ENCODE assay signal across 1 cellular context in the genomic region with DNA sequence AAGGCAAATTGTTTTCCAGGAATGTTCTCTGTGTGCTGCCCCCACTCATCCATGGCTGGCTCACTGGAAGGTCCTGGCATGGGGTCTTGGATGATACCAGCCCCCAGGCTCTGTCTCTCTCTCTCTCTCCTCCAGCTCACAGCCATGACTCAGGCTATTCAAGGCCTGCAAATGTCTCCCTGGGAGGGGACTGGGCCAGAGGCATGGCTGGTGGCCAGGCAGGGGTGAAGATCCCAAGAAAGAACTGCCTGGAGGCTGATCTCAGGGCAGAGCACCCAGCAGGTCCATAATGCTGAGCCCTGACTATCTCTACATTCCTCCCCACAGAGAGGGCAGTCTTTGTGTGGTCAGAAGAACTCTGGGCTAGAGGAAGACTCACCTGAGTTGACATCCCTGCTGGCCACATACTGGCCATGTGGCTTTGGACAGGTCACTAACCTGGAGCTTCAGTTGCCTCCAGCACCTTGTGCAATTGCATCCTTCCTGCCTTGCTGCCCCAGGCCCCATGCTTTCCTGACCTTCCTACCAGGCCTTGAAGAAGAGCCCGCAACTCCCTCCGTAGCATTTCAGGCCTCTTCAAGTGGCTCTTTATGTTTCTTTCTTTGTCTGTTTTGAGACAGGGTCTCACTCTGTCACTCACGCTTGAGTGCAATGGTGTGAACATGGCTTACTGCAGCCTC.
TF ChIP-seq lines count a peak whose summit lies in the region.

No MANE protein-coding gene starts in this region.

TF ChIP-seq in HepG2, 621 proteins besides CTCF, POLR2A, EP300 and RAD21 (continued from another document):
- TF ChIP-seq, protein P1, sequence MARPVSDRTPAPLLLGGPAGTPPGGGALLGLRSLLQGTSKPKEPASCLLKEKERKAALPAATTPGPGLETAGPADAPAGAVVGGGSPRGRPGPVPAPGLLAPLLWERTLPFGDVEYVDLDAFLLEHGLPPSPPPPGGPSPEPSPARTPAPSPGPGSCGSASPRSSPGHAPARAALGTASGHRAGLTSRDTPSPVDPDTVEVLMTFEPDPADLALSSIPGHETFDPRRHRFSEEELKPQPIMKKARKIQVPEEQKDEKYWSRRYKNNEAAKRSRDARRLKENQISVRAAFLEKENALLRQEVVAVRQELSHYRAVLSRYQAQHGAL (CRISPR knock-in tag; IDR thresholded peaks at IDR 0.05; ENCODE audit: not compliant biosample characterization): no peak
- TF ChIP-seq, protein P2, sequence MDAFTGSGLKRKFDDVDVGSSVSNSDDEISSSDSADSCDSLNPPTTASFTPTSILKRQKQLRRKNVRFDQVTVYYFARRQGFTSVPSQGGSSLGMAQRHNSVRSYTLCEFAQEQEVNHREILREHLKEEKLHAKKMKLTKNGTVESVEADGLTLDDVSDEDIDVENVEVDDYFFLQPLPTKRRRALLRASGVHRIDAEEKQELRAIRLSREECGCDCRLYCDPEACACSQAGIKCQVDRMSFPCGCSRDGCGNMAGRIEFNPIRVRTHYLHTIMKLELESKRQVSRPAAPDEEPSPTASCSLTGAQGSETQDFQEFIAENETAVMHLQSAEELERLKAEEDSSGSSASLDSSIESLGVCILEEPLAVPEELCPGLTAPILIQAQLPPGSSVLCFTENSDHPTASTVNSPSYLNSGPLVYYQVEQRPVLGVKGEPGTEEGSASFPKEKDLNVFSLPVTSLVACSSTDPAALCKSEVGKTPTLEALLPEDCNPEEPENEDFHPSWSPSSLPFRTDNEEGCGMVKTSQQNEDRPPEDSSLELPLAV (CRISPR knock-in tag; conservative IDR thresholded peaks at IDR 0.05; ENCODE audit: low read depth): no peak
- TF ChIP-seq, protein P3, sequence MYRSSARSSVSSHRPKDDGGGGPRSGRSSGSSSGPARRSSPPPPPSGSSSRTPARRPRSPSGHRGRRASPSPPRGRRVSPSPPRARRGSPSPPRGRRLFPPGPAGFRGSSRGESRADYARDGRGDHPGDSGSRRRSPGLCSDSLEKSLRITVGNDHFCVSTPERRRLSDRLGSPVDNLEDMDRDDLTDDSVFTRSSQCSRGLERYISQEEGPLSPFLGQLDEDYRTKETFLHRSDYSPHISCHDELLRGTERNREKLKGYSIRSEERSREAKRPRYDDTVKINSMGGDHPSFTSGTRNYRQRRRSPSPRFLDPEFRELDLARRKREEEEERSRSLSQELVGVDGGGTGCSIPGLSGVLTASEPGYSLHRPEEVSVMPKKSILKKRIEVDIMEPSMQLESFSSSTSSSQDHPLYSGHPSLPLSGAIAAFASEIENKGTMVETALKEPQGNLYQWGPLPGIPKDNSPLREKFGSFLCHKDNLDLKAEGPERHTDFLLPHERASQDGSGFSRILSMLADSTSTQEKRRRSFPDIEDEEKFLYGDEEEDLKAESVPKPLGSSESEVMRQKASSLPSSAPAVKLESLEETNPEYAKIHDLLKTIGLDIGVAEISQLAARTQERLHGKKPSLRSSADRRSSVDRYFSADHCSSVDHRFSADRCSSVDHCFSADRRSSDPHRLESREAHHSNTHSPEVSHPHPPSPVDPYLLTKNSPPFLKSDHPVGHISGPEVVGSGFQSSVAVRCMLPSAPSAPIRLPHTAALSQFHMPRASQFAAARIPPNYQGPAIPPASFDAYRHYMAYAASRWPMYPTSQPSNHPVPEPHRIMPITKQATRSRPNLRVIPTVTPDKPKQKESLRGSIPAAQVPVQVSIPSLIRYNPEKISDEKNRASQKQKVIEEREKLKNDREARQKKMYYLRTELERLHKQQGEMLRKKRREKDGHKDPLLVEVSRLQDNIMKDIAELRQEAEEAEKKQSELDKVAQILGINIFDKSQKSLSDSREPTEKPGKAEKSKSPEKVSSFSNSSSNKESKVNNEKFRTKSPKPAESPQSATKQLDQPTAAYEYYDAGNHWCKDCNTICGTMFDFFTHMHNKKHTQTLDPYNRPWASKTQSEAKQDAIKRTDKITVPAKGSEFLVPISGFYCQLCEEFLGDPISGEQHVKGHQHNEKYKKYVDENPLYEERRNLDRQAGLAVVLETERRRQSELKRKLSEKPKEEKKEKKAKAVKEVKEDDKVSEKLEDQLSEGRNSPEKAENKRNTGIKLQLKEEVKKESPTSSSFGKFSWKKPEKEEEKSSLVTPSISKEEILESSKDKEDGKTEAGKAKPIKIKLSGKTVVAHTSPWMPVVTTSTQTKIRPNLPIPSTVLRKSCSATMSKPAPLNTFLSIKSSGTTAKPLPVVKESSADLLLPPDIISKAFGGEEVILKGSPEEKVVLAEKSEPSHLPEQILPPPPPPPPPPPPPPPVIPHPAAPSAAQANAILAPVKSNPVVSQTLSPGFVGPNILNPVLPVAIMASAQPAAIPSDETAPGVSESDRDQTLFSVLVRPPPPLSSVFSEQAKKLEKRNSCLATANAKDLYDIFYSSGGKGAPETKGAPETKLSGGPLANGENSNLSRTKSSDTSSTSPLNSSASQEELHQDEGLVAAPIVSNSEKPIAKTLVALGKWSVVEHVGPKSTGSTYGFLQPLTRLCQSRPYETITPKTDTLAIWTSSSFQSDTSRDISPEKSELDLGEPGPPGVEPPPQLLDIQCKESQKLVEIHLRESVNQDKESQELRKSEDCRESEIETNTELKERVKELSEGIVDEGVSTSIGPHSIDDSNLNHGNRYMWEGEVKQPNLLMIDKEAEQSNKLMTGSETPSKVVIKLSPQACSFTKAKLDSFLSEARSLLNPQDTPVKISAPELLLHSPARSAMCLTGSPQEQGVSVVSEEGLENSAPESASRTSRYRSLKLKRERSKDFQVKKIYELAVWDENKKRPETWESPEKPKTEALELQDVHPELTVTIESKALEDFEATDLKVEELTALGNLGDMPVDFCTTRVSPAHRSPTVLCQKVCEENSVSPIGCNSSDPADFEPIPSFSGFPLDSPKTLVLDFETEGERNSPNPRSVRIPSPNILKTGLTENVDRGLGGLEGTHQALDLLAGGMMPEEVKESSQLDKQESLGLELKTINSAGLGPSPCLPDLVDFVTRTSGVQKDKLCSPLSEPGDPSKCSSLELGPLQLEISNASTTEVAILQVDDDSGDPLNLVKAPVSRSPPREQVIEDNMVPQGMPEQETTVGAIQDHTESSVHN (CRISPR knock-in tag; IDR thresholded peaks at IDR 0.05): 0 out of 2 replicates have a peak, but pooled peaks have one; percentile 44
- 0 out of 2 replicates have a peak, but pooled peaks have one; percentile 26 for TF ChIP-seq HIVEP1 (CRISPR knock-in tag; IDR thresholded peaks at IDR 0.05)
- TF ChIP-seq, protein P4, sequence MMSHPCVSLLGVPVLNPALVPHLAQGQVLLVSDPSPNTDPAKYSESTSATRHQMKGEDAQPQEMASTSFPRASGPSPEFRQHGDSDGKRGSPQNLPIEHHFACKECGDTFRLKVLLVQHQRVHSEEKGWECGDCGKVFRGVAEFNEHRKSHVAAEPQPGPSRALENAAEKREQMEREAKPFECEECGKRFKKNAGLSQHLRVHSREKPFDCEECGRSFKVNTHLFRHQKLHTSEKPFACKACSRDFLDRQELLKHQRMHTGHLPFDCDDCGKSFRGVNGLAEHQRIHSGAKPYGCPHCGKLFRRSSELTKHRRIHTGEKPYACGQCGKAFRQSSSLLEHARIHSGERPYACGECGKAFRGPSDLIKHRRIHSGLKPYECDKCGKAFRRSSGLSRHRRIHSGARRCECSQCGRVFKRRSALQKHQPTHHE (CRISPR knock-in tag; IDR thresholded peaks at IDR 0.05; ENCODE audit: borderline replicate concordance): no peak
- 0 out of 2 replicates have a peak, but pooled peaks have one; percentile 52 for TF ChIP-seq ZSCAN25 (CRISPR knock-in tag; IDR thresholded peaks at IDR 0.05)
- no peak for TF ChIP-seq NBN (conservative IDR thresholded peaks at IDR 0.05)
- no peak for TF ChIP-seq TEAD2 (CRISPR knock-in tag; IDR thresholded peaks at IDR 0.05)
- no peak for TF ChIP-seq ZNF251 (CRISPR knock-in tag; IDR thresholded peaks at IDR 0.05)
- TF ChIP-seq ZNF841 (CRISPR knock-in tag; IDR thresholded peaks at IDR 0.05; ENCODE audit: borderline replicate concordance): no peak
- TF ChIP-seq, protein P5, sequence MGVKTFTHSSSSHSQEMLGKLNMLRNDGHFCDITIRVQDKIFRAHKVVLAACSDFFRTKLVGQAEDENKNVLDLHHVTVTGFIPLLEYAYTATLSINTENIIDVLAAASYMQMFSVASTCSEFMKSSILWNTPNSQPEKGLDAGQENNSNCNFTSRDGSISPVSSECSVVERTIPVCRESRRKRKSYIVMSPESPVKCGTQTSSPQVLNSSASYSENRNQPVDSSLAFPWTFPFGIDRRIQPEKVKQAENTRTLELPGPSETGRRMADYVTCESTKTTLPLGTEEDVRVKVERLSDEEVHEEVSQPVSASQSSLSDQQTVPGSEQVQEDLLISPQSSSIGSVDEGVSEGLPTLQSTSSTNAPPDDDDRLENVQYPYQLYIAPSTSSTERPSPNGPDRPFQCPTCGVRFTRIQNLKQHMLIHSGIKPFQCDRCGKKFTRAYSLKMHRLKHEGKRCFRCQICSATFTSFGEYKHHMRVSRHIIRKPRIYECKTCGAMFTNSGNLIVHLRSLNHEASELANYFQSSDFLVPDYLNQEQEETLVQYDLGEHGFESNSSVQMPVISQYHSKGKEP (CRISPR knock-in tag; IDR thresholded peaks at IDR 0.05): no peak
- TF ChIP-seq SMAD9 (CRISPR knock-in tag; IDR thresholded peaks at IDR 0.05): no peak
- no peak for TF ChIP-seq ZKSCAN5 (CRISPR knock-in tag; IDR thresholded peaks at IDR 0.05)
- no peak for TF ChIP-seq FOXC1 (CRISPR knock-in tag; IDR thresholded peaks at IDR 0.05; ENCODE audit: borderline replicate concordance)
- TF ChIP-seq, protein P6, sequence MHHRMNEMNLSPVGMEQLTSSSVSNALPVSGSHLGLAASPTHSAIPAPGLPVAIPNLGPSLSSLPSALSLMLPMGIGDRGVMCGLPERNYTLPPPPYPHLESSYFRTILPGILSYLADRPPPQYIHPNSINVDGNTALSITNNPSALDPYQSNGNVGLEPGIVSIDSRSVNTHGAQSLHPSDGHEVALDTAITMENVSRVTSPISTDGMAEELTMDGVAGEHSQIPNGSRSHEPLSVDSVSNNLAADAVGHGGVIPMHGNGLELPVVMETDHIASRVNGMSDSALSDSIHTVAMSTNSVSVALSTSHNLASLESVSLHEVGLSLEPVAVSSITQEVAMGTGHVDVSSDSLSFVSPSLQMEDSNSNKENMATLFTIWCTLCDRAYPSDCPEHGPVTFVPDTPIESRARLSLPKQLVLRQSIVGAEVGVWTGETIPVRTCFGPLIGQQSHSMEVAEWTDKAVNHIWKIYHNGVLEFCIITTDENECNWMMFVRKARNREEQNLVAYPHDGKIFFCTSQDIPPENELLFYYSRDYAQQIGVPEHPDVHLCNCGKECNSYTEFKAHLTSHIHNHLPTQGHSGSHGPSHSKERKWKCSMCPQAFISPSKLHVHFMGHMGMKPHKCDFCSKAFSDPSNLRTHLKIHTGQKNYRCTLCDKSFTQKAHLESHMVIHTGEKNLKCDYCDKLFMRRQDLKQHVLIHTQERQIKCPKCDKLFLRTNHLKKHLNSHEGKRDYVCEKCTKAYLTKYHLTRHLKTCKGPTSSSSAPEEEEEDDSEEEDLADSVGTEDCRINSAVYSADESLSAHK (CRISPR knock-in tag; IDR thresholded peaks at IDR 0.05; ENCODE audit: borderline replicate concordance): no peak
- TF ChIP-seq ZNF788 (CRISPR knock-in tag; IDR thresholded peaks at IDR 0.05; ENCODE audit: borderline replicate concordance): 0 out of 2 replicates have a peak, but pooled peaks have one; percentile 4
- TF ChIP-seq, protein P7, sequence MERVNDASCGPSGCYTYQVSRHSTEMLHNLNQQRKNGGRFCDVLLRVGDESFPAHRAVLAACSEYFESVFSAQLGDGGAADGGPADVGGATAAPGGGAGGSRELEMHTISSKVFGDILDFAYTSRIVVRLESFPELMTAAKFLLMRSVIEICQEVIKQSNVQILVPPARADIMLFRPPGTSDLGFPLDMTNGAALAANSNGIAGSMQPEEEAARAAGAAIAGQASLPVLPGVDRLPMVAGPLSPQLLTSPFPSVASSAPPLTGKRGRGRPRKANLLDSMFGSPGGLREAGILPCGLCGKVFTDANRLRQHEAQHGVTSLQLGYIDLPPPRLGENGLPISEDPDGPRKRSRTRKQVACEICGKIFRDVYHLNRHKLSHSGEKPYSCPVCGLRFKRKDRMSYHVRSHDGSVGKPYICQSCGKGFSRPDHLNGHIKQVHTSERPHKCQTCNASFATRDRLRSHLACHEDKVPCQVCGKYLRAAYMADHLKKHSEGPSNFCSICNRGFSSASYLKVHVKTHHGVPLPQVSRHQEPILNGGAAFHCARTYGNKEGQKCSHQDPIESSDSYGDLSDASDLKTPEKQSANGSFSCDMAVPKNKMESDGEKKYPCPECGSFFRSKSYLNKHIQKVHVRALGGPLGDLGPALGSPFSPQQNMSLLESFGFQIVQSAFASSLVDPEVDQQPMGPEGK (CRISPR knock-in tag; IDR thresholded peaks at IDR 0.05): no peak
- TF ChIP-seq NR1H2 (CRISPR knock-in tag; IDR thresholded peaks at IDR 0.05; ENCODE audit: borderline replicate concordance, low read depth): no peak
- 0 out of 2 replicates have a peak, but pooled peaks have one; percentile 55 for TF ChIP-seq NFKB2 (CRISPR knock-in tag; IDR thresholded peaks at IDR 0.05; ENCODE audit: borderline replicate concordance)
- TF ChIP-seq ATF7 (IDR thresholded peaks at IDR 0.05): no peak
- TF ChIP-seq ATF7 (CRISPR knock-in tag; IDR thresholded peaks at IDR 0.05): no peak
- TF ChIP-seq, protein P8, sequence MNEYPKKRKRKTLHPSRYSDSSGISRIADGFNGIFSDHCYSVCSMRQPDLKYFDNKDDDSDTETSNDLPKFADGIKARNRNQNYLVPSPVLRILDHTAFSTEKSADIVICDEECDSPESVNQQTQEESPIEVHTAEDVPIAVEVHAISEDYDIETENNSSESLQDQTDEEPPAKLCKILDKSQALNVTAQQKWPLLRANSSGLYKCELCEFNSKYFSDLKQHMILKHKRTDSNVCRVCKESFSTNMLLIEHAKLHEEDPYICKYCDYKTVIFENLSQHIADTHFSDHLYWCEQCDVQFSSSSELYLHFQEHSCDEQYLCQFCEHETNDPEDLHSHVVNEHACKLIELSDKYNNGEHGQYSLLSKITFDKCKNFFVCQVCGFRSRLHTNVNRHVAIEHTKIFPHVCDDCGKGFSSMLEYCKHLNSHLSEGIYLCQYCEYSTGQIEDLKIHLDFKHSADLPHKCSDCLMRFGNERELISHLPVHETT (CRISPR knock-in tag; conservative IDR thresholded peaks at IDR 0.05): no peak
- TF ChIP-seq JARID2 (CRISPR knock-in tag; IDR thresholded peaks at IDR 0.05; ENCODE audit: insufficient replicate concordance): no peak
- TF ChIP-seq ZNF713 (CRISPR knock-in tag; IDR thresholded peaks at IDR 0.05): no peak
- no peak for TF ChIP-seq KDM4B (CRISPR knock-in tag; IDR thresholded peaks at IDR 0.05)
